ENCODE assay signal across 8 cellular contexts in the genomic region with DNA sequence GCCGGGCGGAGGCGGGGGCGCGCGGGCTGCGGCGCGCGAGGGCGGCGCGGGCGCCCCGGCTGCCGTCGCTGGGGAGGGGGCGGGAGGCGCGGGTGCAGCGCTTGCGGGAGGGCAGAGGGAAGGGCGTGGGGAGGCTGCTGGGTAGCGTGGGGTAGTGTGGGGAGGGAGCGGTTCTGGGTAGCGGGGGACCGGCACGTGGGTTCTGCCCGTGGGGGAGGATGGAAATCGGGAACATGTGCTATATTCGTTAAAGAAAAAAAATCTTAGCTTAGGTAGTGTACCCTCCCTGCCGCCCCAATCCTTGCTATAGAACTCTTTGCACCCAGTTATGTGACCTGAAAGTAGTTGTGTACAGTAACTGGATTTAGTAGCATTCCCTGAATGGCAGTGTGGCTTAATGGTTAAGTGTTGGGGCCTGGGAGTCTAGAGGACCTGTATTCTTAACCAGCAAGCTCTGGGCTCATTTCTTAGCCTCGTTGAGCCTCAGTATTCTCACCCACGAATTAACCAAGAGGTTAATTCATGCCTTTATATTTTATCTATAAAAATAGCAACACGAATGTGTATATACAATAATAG. TPM values are rescaled to one million over a fixed set of nuclear protein-coding genes. Genes with fewer than 3 reads are reported as not detected.
DNase-seq lines count a peak whose midpoint lies in the region; ATAC-seq and TF ChIP-seq lines count a peak whose summit lies in the region.

No MANE protein-coding gene starts in this region.

- H3K9me2 ChIP-seq in PC-9 (ENCODE audit: insufficient read depth), result no peaks in the 10 kb centered on the region

- H3K36me3 ChIP-seq in PC-9 (ENCODE audit: low read depth), result no peaks in the 10 kb centered on the region

- peak overlapping the region; percentile 69 for H3K4me3 ChIP-seq in PC-9

- H3K27me3 ChIP-seq in PC-9 (ENCODE audit: insufficient read depth, low read depth), result no peaks in the 10 kb centered on the region

- peak overlapping the region; percentile 76 for H3K27ac ChIP-seq in 22Rv1
- no peak overlapping the region for H3K27ac ChIP-seq in PC-9
- H3K27ac ChIP-seq in angular gyrus (ENCODE audit: low read depth, low read length), result peak overlapping the region; percentile 30

- no peaks in the 10 kb centered on the region for H3K9me3 ChIP-seq in PC-9 (ENCODE audit: insufficient read depth, low read depth)

- POLR2A ChIA-PET in PC-9 (lab: Charles Lee; ENCODE audit: unreplicated experiment), result no interaction called here

- peaks cover 16% of the 10 kb centered on the region for H3K4me1 ChIP-seq in PC-9 (replicated peaks; ENCODE audit: insufficient read depth)

- peak overlapping the region; percentile 86 for H3K4me2 ChIP-seq in PC-9

- no peak for TF ChIP-seq CTCF in 22Rv1 (IDR thresholded peaks at IDR 0.05)
- no peak for TF ChIP-seq CTCF in PC-9 (conservative IDR thresholded peaks at IDR 0.05)

- peaks cover 48% of the 10 kb centered on the region for H3K79me2 ChIP-seq in PC-9 (ENCODE audit: low read depth)

- H2AFZ ChIP-seq in PC-9, result peak overlapping the region; percentile 78

- peaks cover 21% of the 10 kb centered on the region; the same call in 1 of the 2 replicates for H3F3A ChIP-seq in PC-9 (ENCODE audit: insufficient read depth, low read depth)

- CTCF ChIA-PET in PC-9 (lab: Charles Lee), result no interaction called here

- ATAC-seq in GM21390 (IDR thresholded peaks at IDR 0.05; ENCODE audit: unreplicated experiment) (peak; percentile 43), GM18517 (IDR thresholded peaks at IDR 0.05; ENCODE audit: unreplicated experiment) (no peak)

- DNase-seq in PC-9 (no peak), iris pigment epithelial cell (ENCODE audit: low read depth) (peak; percentile 14), NCI-H2196 (lab: John Stamatoyannopoulos, UW; ENCODE audit: unreplicated experiment) (no peak)
- DNase-seq in stimulated activated CD4-positive, alpha-beta T cell treated with anti-CD3 and anti-CD28 coated beads, Interleukin-15, amount 100 ng/mL, for 24 hours, result peak; percentile 62

- H4K20me1 ChIP-seq in PC-9 (ENCODE audit: insufficient read depth), result peaks cover 24% of the 10 kb centered on the region; the same call in 1 of the 2 replicates

- intact Hi-C loops in PC-9 (cut with micrococcal nuclease; ENCODE audit: unreplicated experiment), result loop anchor here (2.0 to 5.0 kb wide), 2 partner anchors 22 to 205 kb away; a partner anchor contains a TSS

- BruUV-seq in PC-9 (replicated peaks; lab: Mats Ljungman, UMichigan), result no TSS peak

RNA-seq across cellular contexts. Expression of a gene that starts 0.6 kb away (rescaled TPM):
- total RNA-seq in PC-9 (2021), result 41.9 and 53.0 TPM in 2 replicates

RNA-seq across cellular contexts. Expression of a gene that starts 48.1 kb away (rescaled TPM):
- total RNA-seq in PC-9 (2021), result not detected in 2 replicates

Comparison
In these comparisons a context has a peak if more than half of its experiments do, and no peak if none do; other contexts are left out.
1. DNase-seq: peak in iris pigment epithelial cell (single experiment) and stimulated activated CD4-positive, alpha-beta T cell treated with anti-CD3 and anti-CD28 coated beads, Interleukin-15, amount 100 ng/mL, for 24 hours (single experiment); none in PC-9 (0 of 2) and NCI-H2196 (single experiment).